ENCODE assay signal across 13 cellular contexts in the genomic region with DNA sequence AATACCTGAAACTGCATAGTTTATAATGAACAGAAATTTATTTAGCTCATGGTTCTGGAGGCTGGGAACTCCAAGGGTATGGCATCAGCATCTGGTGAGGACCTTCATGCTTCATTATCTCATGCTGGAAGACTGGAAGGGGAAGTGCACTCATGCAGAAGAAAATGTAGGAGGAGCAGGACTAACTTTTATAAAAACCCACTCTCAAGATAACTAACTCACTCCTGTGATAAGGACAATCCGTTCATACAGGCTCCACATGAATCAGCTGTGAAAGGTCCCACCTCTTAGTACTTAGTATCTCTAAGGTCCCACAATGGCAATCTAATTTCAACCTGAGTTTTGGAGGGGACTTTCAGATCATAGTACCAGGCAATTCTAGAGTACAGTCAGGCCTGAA. TPM values are rescaled to one million over a fixed set of nuclear protein-coding genes. Genes with fewer than 3 reads are reported as not detected.
DNase-seq lines count a peak whose midpoint lies in the region; ATAC-seq and TF ChIP-seq lines count a peak whose summit lies in the region.
"Had no signal": no experiment of that assay in that cellular context is flagged by ENCODE, and none has a peak within 500 bp of the region (broad histone marks: within the 10 kb centered on the region; RNA-seq: fewer than 3 reads in every experiment).

No MANE protein-coding gene starts in this region.

- peaks cover 42 to 48% of the 10 kb centered on the region in 2 donors for H3K36me3 Mint-ChIP-seq in CD4-positive, alpha-beta memory T cell
- peaks cover 10% of the 10 kb centered on the region for H3K36me3 Mint-ChIP-seq in chondrocyte (ENCODE audit: low read depth)

- TF ChIP-seq CTCF in HEK293 (tag by site-specific recombination; IDR thresholded peaks at IDR 0.05) = no peak
- no peak for TF ChIP-seq CTCF in chondrocyte (IDR thresholded peaks at IDR 0.05)
- no peak for TF ChIP-seq CTCF in osteoblast (IDR thresholded peaks at IDR 0.05; ENCODE audit: extremely low read depth, low read depth, low read length)

- H3K27me3 ChIP-seq in CD4-positive, alpha-beta memory T cell (ENCODE audit: insufficient read depth, low read length) = no peaks in the 10 kb centered on the region
- no peaks in the 10 kb centered on the region for H3K27me3 ChIP-seq in osteoblast (ENCODE audit: insufficient read depth, low read length)
- H3K27me3 ChIP-seq: SJCRH30 had no signal

- peaks cover 36% of the 10 kb centered on the region for H3K79me2 ChIP-seq in osteoblast (ENCODE audit: insufficient read depth, low read length)

- peaks cover 13% of the 10 kb centered on the region for H3K36me3 ChIP-seq in CD4-positive, alpha-beta memory T cell (ENCODE audit: insufficient read depth, low read length)
- H3K36me3 ChIP-seq in HEK293 (ENCODE audit: control insufficient read depth in 2 of 2, insufficient read depth in 1 of 2, low read length in 2 of 2) (peaks cover 0 to 3% of the 10 kb centered on the region in 2 experiments; a peak in 1 of 3 replicates), osteoblast (ENCODE audit: insufficient read depth, low read length) (peaks cover 16% of the 10 kb centered on the region)

- no peaks in the 10 kb centered on the region for H4K20me1 ChIP-seq in osteoblast (ENCODE audit: insufficient read depth, low read length)

- no peak for ATAC-seq in GM21576 (IDR thresholded peaks at IDR 0.05; ENCODE audit: unreplicated experiment)

- peaks cover 43 to 78% (median 59%) of the 10 kb centered on the region in 4 donors for H3K4me1 Mint-ChIP-seq in CD4-positive, alpha-beta memory T cell
- H3K4me1 Mint-ChIP-seq in chondrocyte (ENCODE audit: low read depth) = peaks cover 57% of the 10 kb centered on the region

- no peak overlapping the region for H3K4me3 ChIP-seq in CD4-positive, alpha-beta memory T cell (ENCODE audit: low read length in 2 of 2)
- H3K4me3 ChIP-seq in HEK293 (ENCODE audit: low read depth, low read length) = no peak overlapping the region
- H3K4me3 ChIP-seq in osteoblast (ENCODE audit: insufficient read depth, low read length) = no peak overlapping the region
- H3K4me3 ChIP-seq: SJCRH30 had no signal

- H3K27me3 Mint-ChIP-seq in CD4-positive, alpha-beta memory T cell = no peaks in the 10 kb centered on the region
- no peaks in the 10 kb centered on the region for H3K27me3 Mint-ChIP-seq in chondrocyte (ENCODE audit: low read depth)
- H3K27me3 Mint-ChIP-seq: IgD-negative memory B cell had no signal

- no peak overlapping the region for H3K4me2 ChIP-seq in osteoblast (ENCODE audit: insufficient read depth, low read length)

- H3K4me1 ChIP-seq in CD4-positive, alpha-beta memory T cell (ENCODE audit: insufficient read depth, low read length) = peaks cover 41% of the 10 kb centered on the region
- H3K4me1 ChIP-seq in HEK293 (ENCODE audit: control insufficient read depth, insufficient read depth, low read length) (no peaks in the 10 kb centered on the region), osteoblast (ENCODE audit: insufficient read depth, low read length) (peaks cover 52% of the 10 kb centered on the region)

- peak overlapping the region; percentile 8 to 94 (median 88) for H3K27ac Mint-ChIP-seq in CD4-positive, alpha-beta memory T cell
- peak overlapping the region; percentile 94 for H3K27ac Mint-ChIP-seq in chondrocyte (ENCODE audit: unreplicated experiment)

- no peaks in the 10 kb centered on the region for H3K9me3 Mint-ChIP-seq in CD4-positive, alpha-beta memory T cell
- peaks cover 3% of the 10 kb centered on the region for H3K9me3 Mint-ChIP-seq in chondrocyte (ENCODE audit: low read depth)

- CTCF ChIA-PET in CD4-positive, alpha-beta memory T cell (lab: Charles Lee; ENCODE audit: partially characterized antibody) = interaction anchor here (0.5 to 2.8 kb wide), 5 partner anchors 11 to 196 kb away, joined by 3 to 10 read pairs (median 4); no protein-coding TSS in a partner anchor
- CTCF ChIA-PET in HEK293 (lab: Yijun Ruan, JAX) = interaction anchor here (0.6 to 0.7 kb wide), 2 partner anchors 18 to 77 kb away, joined by 3 to 4 read pairs; no protein-coding TSS in a partner anchor

- intact Hi-C loops in CD4-positive, alpha-beta memory T cell (cut with micrococcal nuclease) = loop anchor here (2.0 kb wide), 1 partner anchor 51 kb away; no protein-coding TSS in a partner anchor

- POLR2A ChIA-PET in CD4-positive, alpha-beta memory T cell (lab: Charles Lee; ENCODE audit: partially characterized antibody) = interaction anchor here (0.6 to 4.1 kb wide), 8 partner anchors 11 to 300 kb away, joined by 3 to 21 read pairs (median 3); no protein-coding TSS in a partner anchor
- POLR2A ChIA-PET in HEK293 (lab: Yijun Ruan, JAX) = no interaction called here

- H3K9me3 ChIP-seq in CD4-positive, alpha-beta memory T cell (ENCODE audit: control insufficient read depth in 1 of 2, low read length in 2 of 2) = no peaks in the 10 kb centered on the region
- H3K9me3 ChIP-seq in HEK293 (ENCODE audit: control insufficient read depth, insufficient read depth, low read depth, low read length) (no peaks in the 10 kb centered on the region), osteoblast (ENCODE audit: low read depth, low read length) (no peaks in the 10 kb centered on the region)

- H3K27ac ChIP-seq in CD4-positive, alpha-beta memory T cell (ENCODE audit: low read depth, low read length) = no peak overlapping the region
- H3K27ac ChIP-seq in HEK293 (ENCODE audit: extremely low read depth, low read depth, low read length) (no peak overlapping the region), osteoblast (ENCODE audit: low read depth, low read length) (peak overlapping the region; percentile 72)
- H3K27ac ChIP-seq: SJCRH30 had no signal

- peak overlapping the region in 1 of 8 donors; percentile 50 for H3K4me3 Mint-ChIP-seq in CD4-positive, alpha-beta memory T cell
- no peak overlapping the region for H3K4me3 Mint-ChIP-seq in chondrocyte (ENCODE audit: unreplicated experiment)
- H3K4me3 Mint-ChIP-seq: IgD-negative memory B cell had no signal

- no peak overlapping the region for H2AFZ ChIP-seq in osteoblast (ENCODE audit: low read length)

- no peak for DNase-seq in CD4-positive, alpha-beta memory T cell
- no peak for DNase-seq in chondrocyte (ENCODE audit: low spot score)
- DNase-seq in osteoblast (ENCODE audit: insufficient read length, low spot score, missing footprints) = no peak
- DNase-seq in stimulated activated CD4-positive, alpha-beta T cell treated with anti-CD3 and anti-CD28 coated beads, Interleukin-4, amount 100 ng/mL, for 24 hours = no peak
- no peak for DNase-seq in OCI-M2 (lab: John Stamatoyannopoulos, UW; ENCODE audit: unreplicated experiment)
- DNase-seq in activated CD8-positive, alpha-beta memory T cell treated with anti-CD3 and anti-CD28 coated beads, Interleukin-2, amount 50 U/mL, for 4 hours = no peak
- DNase-seq: activated CD8-positive, alpha-beta memory T cell treated with anti-CD3 and anti-CD28 coated beads for 24 hours; DMS79 treated with DMSO at 0.1 percent for 48 hours; NCI-H2029 treated with DMSO at 0.1 percent for 48 hours; SJCRH30 had no signal

TF ChIP-seq in HEK293, 187 proteins besides CTCF, POLR2A, EP300 and RAD21:
- TF ChIP-seq SETDB1 (IDR thresholded peaks at IDR 0.05; ENCODE audit: insufficient read length, low read length) (peak; percentile 59), ZNF221 (tag by site-specific recombination; IDR thresholded peaks at IDR 0.05; ENCODE audit: borderline replicate concordance) (no peak)
TF ChIP-seq in HEK293: peak in this region for 1.

RNA-seq across cellular contexts. Expression of a gene that starts 33.6 kb away (rescaled TPM):
- 10 to 100 TPM; 23.0 to 28.4 TPM for total RNA-seq in CD4-positive, alpha-beta memory T cell
- 10 to 100 TPM; 11.9 to 13.3 TPM for polyA plus RNA-seq in CD4-positive, alpha-beta memory T cell
- total RNA-seq in chondrocyte = 12.0 to 20.1 TPM (median 17.4 TPM) in 3 replicates
- total RNA-seq in osteoblast = 17.7 and 21.8 TPM in 2 replicates

RNA-seq across cellular contexts. Expression of a gene that starts 54.4 kb away (rescaled TPM):
- 10 to 100 TPM; 86.0 to 86.4 TPM for total RNA-seq in CD4-positive, alpha-beta memory T cell
- 10 to 100 TPM; 35.1 to 58.3 TPM for polyA plus RNA-seq in CD4-positive, alpha-beta memory T cell
- total RNA-seq in chondrocyte = 27.6 to 34.8 TPM (median 32.7 TPM) in 3 replicates
- total RNA-seq in osteoblast = 55.7 and 57.5 TPM in 2 replicates
